Comparison of ENCODE assay signal across 1 cellular context in the genomic region with DNA sequence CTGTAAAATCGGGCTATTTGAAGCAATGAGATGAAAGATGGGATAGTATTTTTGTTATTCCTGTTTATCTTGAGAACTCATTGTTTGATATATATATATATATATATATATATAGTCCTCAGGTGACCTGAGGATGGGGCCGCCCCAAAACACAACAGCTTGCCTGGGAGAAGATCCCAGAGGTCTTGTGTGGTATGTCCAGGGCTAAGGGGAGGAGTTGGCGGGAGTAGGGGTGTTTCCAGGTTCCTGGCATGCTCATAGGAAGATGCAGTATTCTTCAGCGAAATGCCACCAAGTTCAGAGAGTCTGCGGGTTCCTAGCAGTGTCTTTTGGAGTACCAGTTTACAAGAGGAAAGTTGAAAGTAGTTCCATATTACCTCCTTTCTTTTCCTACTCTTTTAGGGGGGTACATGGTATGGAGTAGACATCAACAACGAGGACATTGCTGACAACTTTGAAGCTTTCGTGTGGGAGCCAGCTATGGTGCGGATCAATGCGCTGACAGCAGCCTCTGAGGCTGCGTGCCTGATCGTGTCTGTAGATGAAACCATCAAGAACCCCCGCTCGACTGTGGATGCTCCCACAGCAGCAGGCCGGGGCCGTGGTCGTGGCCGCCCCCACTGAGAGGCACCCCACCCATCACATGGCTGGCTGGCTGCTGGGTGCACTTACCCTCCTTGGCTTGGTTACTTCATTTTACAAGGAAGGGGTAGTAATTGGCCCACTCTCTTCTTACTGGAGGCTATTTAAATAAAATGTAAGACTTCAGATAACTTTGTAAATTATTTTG.
TF ChIP-seq lines count a peak whose summit lies in the region.

No MANE protein-coding gene starts in this region.

TF ChIP-seq in HepG2, 621 proteins besides CTCF, POLR2A, EP300 and RAD21:
- TF ChIP-seq ZBTB20 (CRISPR knock-in tag; IDR thresholded peaks at IDR 0.05; ENCODE audit: borderline replicate concordance, low read depth) (no peak), ZNF724P (CRISPR knock-in tag; IDR thresholded peaks at IDR 0.05; ENCODE audit: borderline replicate concordance) (no peak), DZIP1 (CRISPR knock-in tag; IDR thresholded peaks at IDR 0.05) (no peak), ZNF446 (CRISPR knock-in tag; IDR thresholded peaks at IDR 0.05) (no peak), RXRA (CRISPR knock-in tag; IDR thresholded peaks at IDR 0.05) (no peak), ZNF224 (CRISPR knock-in tag; IDR thresholded peaks at IDR 0.05) (no peak), AGO2 (optimal IDR thresholded peaks at IDR 0.05; ENCODE audit: low read depth, low read length) (peak; percentile 64), ZNF891 (CRISPR knock-in tag; IDR thresholded peaks at IDR 0.05) (0 out of 2 replicates have a peak, but pooled peaks have one; percentile 25)
- TF ChIP-seq, protein P1, sequence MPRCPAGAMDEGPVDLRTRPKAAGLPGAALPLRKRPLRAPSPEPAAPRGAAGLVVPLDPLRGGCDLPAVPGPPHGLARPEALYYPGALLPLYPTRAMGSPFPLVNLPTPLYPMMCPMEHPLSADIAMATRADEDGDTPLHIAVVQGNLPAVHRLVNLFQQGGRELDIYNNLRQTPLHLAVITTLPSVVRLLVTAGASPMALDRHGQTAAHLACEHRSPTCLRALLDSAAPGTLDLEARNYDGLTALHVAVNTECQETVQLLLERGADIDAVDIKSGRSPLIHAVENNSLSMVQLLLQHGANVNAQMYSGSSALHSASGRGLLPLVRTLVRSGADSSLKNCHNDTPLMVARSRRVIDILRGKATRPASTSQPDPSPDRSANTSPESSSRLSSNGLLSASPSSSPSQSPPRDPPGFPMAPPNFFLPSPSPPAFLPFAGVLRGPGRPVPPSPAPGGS (CRISPR knock-in tag; IDR thresholded peaks at IDR 0.05), result no peak
- TF ChIP-seq, protein P2, sequence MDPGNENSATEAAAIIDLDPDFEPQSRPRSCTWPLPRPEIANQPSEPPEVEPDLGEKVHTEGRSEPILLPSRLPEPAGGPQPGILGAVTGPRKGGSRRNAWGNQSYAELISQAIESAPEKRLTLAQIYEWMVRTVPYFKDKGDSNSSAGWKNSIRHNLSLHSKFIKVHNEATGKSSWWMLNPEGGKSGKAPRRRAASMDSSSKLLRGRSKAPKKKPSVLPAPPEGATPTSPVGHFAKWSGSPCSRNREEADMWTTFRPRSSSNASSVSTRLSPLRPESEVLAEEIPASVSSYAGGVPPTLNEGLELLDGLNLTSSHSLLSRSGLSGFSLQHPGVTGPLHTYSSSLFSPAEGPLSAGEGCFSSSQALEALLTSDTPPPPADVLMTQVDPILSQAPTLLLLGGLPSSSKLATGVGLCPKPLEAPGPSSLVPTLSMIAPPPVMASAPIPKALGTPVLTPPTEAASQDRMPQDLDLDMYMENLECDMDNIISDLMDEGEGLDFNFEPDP (CRISPR knock-in tag; conservative IDR thresholded peaks at IDR 0.05), result 0 out of 2 replicates have a peak, but pooled peaks have one; percentile 48
- TF ChIP-seq, protein P3, sequence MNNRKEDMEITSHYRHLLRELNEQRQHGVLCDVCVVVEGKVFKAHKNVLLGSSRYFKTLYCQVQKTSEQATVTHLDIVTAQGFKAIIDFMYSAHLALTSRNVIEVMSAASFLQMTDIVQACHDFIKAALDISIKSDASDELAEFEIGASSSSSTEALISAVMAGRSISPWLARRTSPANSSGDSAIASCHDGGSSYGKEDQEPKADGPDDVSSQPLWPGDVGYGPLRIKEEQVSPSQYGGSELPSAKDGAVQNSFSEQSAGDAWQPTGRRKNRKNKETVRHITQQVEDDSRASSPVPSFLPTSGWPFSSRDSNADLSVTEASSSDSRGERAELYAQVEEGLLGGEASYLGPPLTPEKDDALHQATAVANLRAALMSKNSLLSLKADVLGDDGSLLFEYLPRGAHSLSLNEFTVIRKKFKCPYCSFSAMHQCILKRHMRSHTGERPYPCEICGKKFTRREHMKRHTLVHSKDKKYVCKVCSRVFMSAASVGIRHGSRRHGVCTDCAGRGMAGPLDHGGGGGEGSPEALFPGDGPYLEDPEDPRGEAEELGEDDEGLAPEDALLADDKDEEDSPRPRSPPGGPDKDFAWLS (CRISPR knock-in tag; IDR thresholded peaks at IDR 0.05; ENCODE audit: borderline replicate concordance), result no peak
